ENCODE assay signal across 19 cellular contexts in genomic region chr14:65840118-65840751, GRCh38.
DNase-seq lines count a peak whose midpoint lies in the region; ATAC-seq and TF ChIP-seq lines count a peak whose summit lies in the region.
"Had no signal": no experiment of that assay in that cellular context is flagged by ENCODE, and none has a peak within 500 bp of the region (broad histone marks: within the 10 kb centered on the region; RNA-seq: fewer than 3 reads in every experiment).

No MANE protein-coding gene starts in this region.

- no peak for TF ChIP-seq CTCF in left lung (IDR thresholded peaks at IDR 0.05)

- H3K4me3 Mint-ChIP-seq in T-helper 1 cell treated with Interleukin-12 subunit alpha and Interleukin-12 subunit beta and Interleukin-4 antibody, amounts not matched to agents 30 μg/mL and 1 μg/mL, for 36 hours, result peak overlapping the region; percentile 12
- H3K4me3 Mint-ChIP-seq: activated naive CD8-positive, alpha-beta T cell had no signal

- ATAC-seq in left lung, result peak; percentile 92
- ATAC-seq in GM18873 (IDR thresholded peaks at IDR 0.05; ENCODE audit: low FRiP score, unreplicated experiment), result no peak
- ATAC-seq: GM12878, HCT116 had no signal

- H3K36me3 Mint-ChIP-seq in T-helper 1 cell treated with Interleukin-12 subunit alpha and Interleukin-12 subunit beta and Interleukin-4 antibody, amounts not matched to agents 30 μg/mL and 1 μg/mL, for 36 hours (ENCODE audit: low read depth), result peaks cover 22% of the 10 kb centered on the region
- H3K36me3 Mint-ChIP-seq: activated naive CD8-positive, alpha-beta T cell had no signal

- H3K9me3 Mint-ChIP-seq in T-helper 1 cell treated with Interleukin-12 subunit alpha and Interleukin-12 subunit beta and Interleukin-4 antibody, amounts not matched to agents 30 μg/mL and 1 μg/mL, for 36 hours, result peaks cover 20% of the 10 kb centered on the region

- H3K9me3 ChIP-seq in left lung, result no peaks in the 10 kb centered on the region
- H3K9me3 ChIP-seq: prostate gland had no signal

- no peak overlapping the region for H3K27ac ChIP-seq in left lung
- H3K27ac ChIP-seq: C4-2B, PC-9, prostate gland had no signal

- no peaks in the 10 kb centered on the region for H3K36me3 ChIP-seq in left lung
- H3K36me3 ChIP-seq: prostate gland had no signal

- intact Hi-C loops in left lung (cut with DNase I), result no loop called here
- intact Hi-C loops in posterior cingulate gyrus (cut with DNase I), result no loop called here

- H3K4me1 Mint-ChIP-seq in T-helper 1 cell treated with Interleukin-12 subunit alpha and Interleukin-12 subunit beta and Interleukin-4 antibody, amounts not matched to agents 30 μg/mL and 1 μg/mL, for 36 hours (ENCODE audit: low read depth), result peaks cover 67% of the 10 kb centered on the region

- no peak overlapping the region for H3K27ac Mint-ChIP-seq in T-helper 1 cell treated with Interleukin-12 subunit alpha and Interleukin-12 subunit beta and Interleukin-4 antibody, amounts not matched to agents 30 μg/mL and 1 μg/mL, for 36 hours
- H3K27ac Mint-ChIP-seq: activated naive CD8-positive, alpha-beta T cell had no signal

- no peaks in the 10 kb centered on the region for H3K27me3 Mint-ChIP-seq in T-helper 1 cell treated with Interleukin-12 subunit alpha and Interleukin-12 subunit beta and Interleukin-4 antibody, amounts not matched to agents 30 μg/mL and 1 μg/mL, for 36 hours (ENCODE audit: low read depth)
- H3K27me3 Mint-ChIP-seq: activated naive CD8-positive, alpha-beta T cell had no signal

- DNase-seq in T-helper 1 cell (no peak), NCI-H146 (lab: John Stamatoyannopoulos, UW) (peak; percentile 80), NCI-H510A (lab: John Stamatoyannopoulos, UW) (peak; percentile 69), left lung (peak in 1 of 2 donors; percentile 47), posterior cingulate gyrus (no peak)
- no peak for DNase-seq in stimulated activated CD4-positive, alpha-beta T cell treated with anti-CD3 and anti-CD28 coated beads, Interleukin-4, amount 100 ng/mL, for 4 hours
- DNase-seq: activated CD4-positive, CD25-positive, alpha-beta regulatory T cell; hippocampal formation; NCI-H2171; PC-9; stimulated activated CD4-positive, alpha-beta T cell treated with anti-CD3 and anti-CD28 coated beads, Interleukin-15, amount 100 ng/mL, for 24 hours; SW 1271 had no signal

- no peak overlapping the region for H3K4me3 ChIP-seq in left lung
- H3K4me3 ChIP-seq: GM12878, PC-9, prostate gland had no signal

- no peaks in the 10 kb centered on the region for H3K27me3 ChIP-seq in left lung

- no peaks in the 10 kb centered on the region for H3K4me1 ChIP-seq in left lung
- H3K4me1 ChIP-seq: prostate gland had no signal

Comparison
In these comparisons a context has a peak if more than half of its experiments do, and no peak if none do; other contexts are left out.
1. DNase-seq: peak in NCI-H146 (single experiment) and NCI-H510A (single experiment); none in T-helper 1 cell (0 of 5), stimulated activated CD4-positive, alpha-beta T cell treated with anti-CD3 and anti-CD28 coated beads, Interleukin-4, amount 100 ng/mL, for 4 hours (0 of 2) and posterior cingulate gyrus (0 of 10).